8 cellular contexts compared by ENCODE assay signal in the genomic region with DNA sequence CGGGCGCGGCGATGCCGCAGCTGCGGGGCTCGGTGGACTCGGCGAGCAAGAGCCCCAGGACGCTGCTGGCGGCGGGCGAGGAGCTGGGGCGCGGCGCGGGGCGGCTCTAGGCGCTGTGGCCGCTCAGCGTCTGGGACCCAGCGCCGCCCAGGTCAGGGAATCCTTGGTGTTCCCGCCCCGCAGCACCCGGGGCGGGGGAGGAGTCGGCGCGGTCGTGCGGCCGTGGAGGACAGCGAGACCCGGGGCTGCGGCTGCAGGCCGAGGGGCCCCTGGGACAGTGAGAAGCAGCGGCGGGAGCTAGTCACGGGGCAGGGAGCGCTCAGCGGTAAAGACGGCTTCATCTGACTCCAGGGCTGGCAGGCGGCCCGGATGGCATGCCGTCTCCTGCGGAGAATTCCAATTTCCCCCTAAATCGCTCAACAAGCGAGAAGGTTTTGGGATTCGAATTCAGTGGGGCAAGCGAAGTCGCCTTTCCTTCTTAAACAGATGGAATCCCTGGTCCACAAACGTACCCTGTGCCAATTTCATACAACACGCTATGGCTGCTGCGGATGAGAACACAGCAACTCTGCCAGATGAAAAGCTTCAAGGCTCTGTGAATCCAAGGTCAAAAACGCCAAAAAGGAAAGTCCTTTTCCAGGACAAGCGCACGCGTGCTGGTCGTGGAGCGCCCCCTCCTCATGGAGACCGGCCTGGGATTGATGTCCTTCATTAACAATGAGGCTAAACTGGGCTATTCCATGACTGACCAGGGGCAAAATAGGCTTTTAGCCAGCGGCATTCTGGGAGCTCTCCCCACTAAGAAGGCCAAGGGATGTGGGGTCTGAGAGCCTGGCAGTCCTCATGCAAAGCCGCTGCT. TPM values are rescaled to one million over a fixed set of nuclear protein-coding genes. Genes with fewer than 3 reads are reported as not detected.
DNase-seq lines count a peak whose midpoint lies in the region; ATAC-seq and TF ChIP-seq lines count a peak whose summit lies in the region.

No MANE protein-coding gene starts in this region.

- peak overlapping the region; percentile 67 for H3K4me3 ChIP-seq in BLaER1
- H3K4me3 ChIP-seq in HL-60 (replicated peaks; ENCODE audit: insufficient read depth, low read length): peak overlapping the region; percentile 35
- peak overlapping the region; percentile 64 to 75 for H3K4me3 ChIP-seq in mesenchymal stem cell (ENCODE audit: insufficient read depth in 1 of 2, low read depth in 1 of 2, low read length in 2 of 2)
- peak overlapping the region; percentile 72 for H3K4me3 ChIP-seq in thoracic aorta

- TF ChIP-seq CTCF in HL-60 (IDR thresholded peaks at IDR 0.05; ENCODE audit: insufficient read depth, low read length): no peak
- TF ChIP-seq CTCF in thoracic aorta (IDR thresholded peaks at IDR 0.05): no peak

- peak overlapping the region; percentile 87 for H2BK15ac ChIP-seq in mesenchymal stem cell (ENCODE audit: low read depth, poor library complexity, severe bottlenecking)

- H3K27ac ChIP-seq in BLaER1 (no peak overlapping the region), HL-60 (replicated peaks) (no peak overlapping the region), mesenchymal stem cell (ENCODE audit: low read length, poor library complexity, severe bottlenecking) (peak overlapping the region; percentile 38), thoracic aorta (peak overlapping the region in 1 of 2 donors; percentile 14)

- H3K4me2 ChIP-seq in BLaER1 (peak overlapping the region; percentile 90), mesenchymal stem cell (ENCODE audit: low read length, poor library complexity, severe bottlenecking) (peak overlapping the region; percentile 67)

- 4% methylated on average over 49 of the region's 64 CpGs for WGBS in mesenchymal stem cell

- no peaks in the 10 kb centered on the region for H4K20me1 ChIP-seq in BLaER1

- no peak overlapping the region for H3K14ac ChIP-seq in mesenchymal stem cell (ENCODE audit: low read length in 2 of 2)

- H4K8ac ChIP-seq in mesenchymal stem cell (ENCODE audit: low read length): peak overlapping the region; percentile 80

- H3K4me1 ChIP-seq in BLaER1 (peaks cover 16% of the 10 kb centered on the region), mesenchymal stem cell (ENCODE audit: control insufficient read depth, insufficient read depth, low read depth, low read length) (peaks cover 9% of the 10 kb centered on the region), thoracic aorta (ENCODE audit: control insufficient read depth in 1 of 2, low read depth in 2 of 2) (peaks cover 4 to 5% of the 10 kb centered on the region in 2 donors)

- ATAC-seq in thoracic aorta (ENCODE audit: insufficient number of reproducible peaks, low FRiP score, low read depth): no peak
- ATAC-seq in GM19397 (IDR thresholded peaks at IDR 0.05; ENCODE audit: unreplicated experiment): no peak
- ATAC-seq in GM18907 (IDR thresholded peaks at IDR 0.05; ENCODE audit: unreplicated experiment): no peak

- TF ChIP-seq POLR2A in erythroblast (IDR thresholded peaks at IDR 0.05; ENCODE audit: low read length): no peak

- no peak overlapping the region for H4K91ac ChIP-seq in mesenchymal stem cell (ENCODE audit: low read length)

- peak overlapping the region in 1 of 2 experiments; percentile 44 for H3K4ac ChIP-seq in mesenchymal stem cell (ENCODE audit: low read depth in 1 of 2, low read length in 2 of 2)

- peak overlapping the region in 1 of 2 experiments; percentile 59 for H2BK12ac ChIP-seq in mesenchymal stem cell (ENCODE audit: low read length in 2 of 2)

- H3K27me3 ChIP-seq in BLaER1 (peaks cover 39% of the 10 kb centered on the region), HL-60 (ENCODE audit: insufficient read depth, poor library complexity, severe bottlenecking) (no peaks in the 10 kb centered on the region), mesenchymal stem cell (ENCODE audit: control insufficient read depth in 1 of 2, insufficient read depth in 1 of 2, low read length in 2 of 2) (peaks cover 4 to 5% of the 10 kb centered on the region in 2 experiments), thoracic aorta (replicated peaks; ENCODE audit: insufficient read depth) (no peaks in the 10 kb centered on the region)

- DNase-seq in HL-60 (ENCODE audit: low read depth in 1 of 2, low spot score in 1 of 2) (peak in 1 of 2 experiments; percentile 23), T1000 (lab: John Stamatoyannopoulos, UW) (peak; percentile 23), erythroblast (lab: John Stamatoyannopoulos, UW) (peak; percentile 48 to 55), mesenchymal stem cell (peak; percentile 66), thoracic aorta (ENCODE audit: low spot score) (no peak)

- no peak overlapping the region for H2AK5ac ChIP-seq in mesenchymal stem cell (ENCODE audit: low read length, severe bottlenecking)

- H2BK5ac ChIP-seq in mesenchymal stem cell (ENCODE audit: low read depth, low read length, poor library complexity, severe bottlenecking): no peak overlapping the region

- no peaks in the 10 kb centered on the region for H3K79me1 ChIP-seq in mesenchymal stem cell (replicated peaks; ENCODE audit: low read length, poor library complexity, severe bottlenecking)

- H3K9me3 ChIP-seq in BLaER1: no peaks in the 10 kb centered on the region
- no peaks in the 10 kb centered on the region for H3K9me3 ChIP-seq in mesenchymal stem cell (ENCODE audit: control insufficient read depth, low read length)
- no peaks in the 10 kb centered on the region for H3K9me3 ChIP-seq in thoracic aorta

- no peak overlapping the region for H2BK120ac ChIP-seq in mesenchymal stem cell (ENCODE audit: low read depth, low read length)

- H2AFZ ChIP-seq in mesenchymal stem cell (ENCODE audit: low read depth, low read length): peak overlapping the region; percentile 73

- peak overlapping the region; percentile 52 to 85 for H3K18ac ChIP-seq in mesenchymal stem cell (ENCODE audit: low read depth in 1 of 2, low read length in 2 of 2)

- no peak overlapping the region for H3K23ac ChIP-seq in mesenchymal stem cell (ENCODE audit: low read length in 2 of 2)

- H3K36me3 ChIP-seq in BLaER1 (no peaks in the 10 kb centered on the region), mesenchymal stem cell (ENCODE audit: control insufficient read depth in 1 of 2, insufficient read depth in 2 of 2, low read depth in 1 of 2, low read length in 2 of 2) (no peaks in the 10 kb centered on the region), thoracic aorta (no peaks in the 10 kb centered on the region)

- H3K9ac ChIP-seq in BLaER1 (peak overlapping the region; percentile 60), mesenchymal stem cell (ENCODE audit: low read length) (peak overlapping the region; percentile 75)

RNA-seq across cellular contexts. Expression of a gene that starts 4.2 kb away (rescaled TPM):
- not detected for polyA plus RNA-seq in mesenchymal stem cell (2013, experiment 1 of 2)
- not detected for polyA plus RNA-seq in mesenchymal stem cell (2013, experiment 2 of 2)
- not detected for total RNA-seq in thoracic aorta

RNA-seq across cellular contexts. Expression of a gene that starts 17.3 kb away (rescaled TPM):
- 1.7 TPM for polyA plus RNA-seq in mesenchymal stem cell (2013, experiment 1 of 2)
- 1.7 TPM for polyA plus RNA-seq in mesenchymal stem cell (2013, experiment 2 of 2)
- total RNA-seq in thoracic aorta: 10 to 100 TPM in 1 of 2 donors, 1 to 10 TPM in 1; 6.6 to 10.7 TPM

RNA-seq across cellular contexts. Expression of a gene that starts 31.5 kb away (rescaled TPM):
- polyA plus RNA-seq in mesenchymal stem cell (2013, experiment 1 of 2): 5.7 TPM
- polyA plus RNA-seq in mesenchymal stem cell (2013, experiment 2 of 2): 6.4 TPM
- total RNA-seq in thoracic aorta: 10 to 100 TPM; 12.5 to 15.7 TPM

RNA-seq across cellular contexts. Expression of a gene that starts 44.5 kb away (rescaled TPM):
- 6.4 TPM for polyA plus RNA-seq in mesenchymal stem cell (2013, experiment 1 of 2)
- 6.1 TPM for polyA plus RNA-seq in mesenchymal stem cell (2013, experiment 2 of 2)
- total RNA-seq in thoracic aorta: 1 to 10 TPM; 3.0 to 3.2 TPM

RNA-seq across cellular contexts. Expression of a gene that starts 50.5 kb away (rescaled TPM):
- polyA plus RNA-seq in mesenchymal stem cell (2013, experiment 1 of 2): 8.1 TPM
- 8.3 TPM for polyA plus RNA-seq in mesenchymal stem cell (2013, experiment 2 of 2)
- total RNA-seq in thoracic aorta: 10 to 100 TPM; 18.4 to 43.7 TPM
